ENCODE assay signal across 17 cellular contexts in genomic region chrY:7736966-7737365, GRCh38.
A peak's percentile ranks its signal among the peaks of the same experiment; 100 is the strongest.
DNase-seq lines count a peak whose midpoint lies in the region; ATAC-seq, FAIRE-seq and TF ChIP-seq lines count a peak whose summit lies in the region.
"Had no signal": no experiment of that assay in that cellular context is flagged by ENCODE, and none has a peak within 500 bp of the region (broad histone marks: within the 10 kb centered on the region; RNA-seq: fewer than 3 reads in every experiment).

No MANE protein-coding gene starts in this region.

- no peaks in the 10 kb centered on the region for H3K9me2 ChIP-seq in GM23248 (ENCODE audit: insufficient read depth)

- H3K4me1 ChIP-seq in GM23248 (ENCODE audit: insufficient read depth) (no peaks in the 10 kb centered on the region), endothelial cell of umbilical vein (ENCODE audit: control insufficient read depth, extremely low read depth, insufficient read depth, low read length) (no peaks in the 10 kb centered on the region), mesenchymal stem cell (ENCODE audit: control insufficient read depth, insufficient read depth, low read depth, low read length) (no peaks in the 10 kb centered on the region)

- H3K9ac ChIP-seq in GM23248 (no peak overlapping the region), endothelial cell of umbilical vein (replicated peaks; ENCODE audit: extremely low read depth, insufficient read depth, low read length) (no peak overlapping the region), mesenchymal stem cell (ENCODE audit: low read length) (no peak overlapping the region)

- no peak overlapping the region for H3K4me3 ChIP-seq in GM23248
- no peak overlapping the region for H3K4me3 ChIP-seq in endothelial cell of umbilical vein (replicated peaks in 1 of 3; ENCODE audit: insufficient read depth in 1 of 3, low read depth in 1 of 3, low read length in 3 of 3)
- no peak overlapping the region for H3K4me3 ChIP-seq in mesenchymal stem cell (ENCODE audit: insufficient read depth in 1 of 2, low read depth in 1 of 2, low read length in 2 of 2)

- intact Hi-C loops in endothelial cell of umbilical vein (cut with micrococcal nuclease), result no loop called here

- no peaks in the 10 kb centered on the region for H3K79me1 ChIP-seq in mesenchymal stem cell (replicated peaks; ENCODE audit: low read length, poor library complexity, severe bottlenecking)

- no peak overlapping the region for H2AK5ac ChIP-seq in mesenchymal stem cell (ENCODE audit: low read length, severe bottlenecking)

- H2AFZ ChIP-seq in GM23248 (no peak overlapping the region), endothelial cell of umbilical vein (ENCODE audit: low read depth, low read length) (no peak overlapping the region), mesenchymal stem cell (ENCODE audit: low read depth, low read length) (no peak overlapping the region)

- POLR2A ChIA-PET in endothelial cell of umbilical vein (lab: Charles Lee), result no interaction called here

- BruUV-seq in endothelial cell of umbilical vein (replicated peaks; lab: Mats Ljungman, UMichigan), result no TSS peak

- H3K36me3 ChIP-seq in GM23248 (ENCODE audit: low read depth) (no peaks in the 10 kb centered on the region), endothelial cell of umbilical vein (ENCODE audit: control insufficient read depth in 2 of 2, extremely low read depth in 1 of 2, insufficient read depth in 2 of 2, low read length in 2 of 2) (no peaks in the 10 kb centered on the region), mesenchymal stem cell (ENCODE audit: control insufficient read depth in 1 of 2, insufficient read depth in 2 of 2, low read depth in 1 of 2, low read length in 2 of 2) (no peaks in the 10 kb centered on the region)

- TF ChIP-seq POLR2A in endothelial cell of umbilical vein (IDR thresholded peaks at IDR 0.05; ENCODE audit: low read depth, low read length), result no peak

- no peak for TF ChIP-seq CTCF in endothelial cell of umbilical vein (IDR thresholded peaks at IDR 0.05; ENCODE audit: extremely low read depth in 1 of 2, insufficient read depth in 1 of 2, low read depth in 1 of 2, low read length in 2 of 2)

- H3K27ac ChIP-seq in GM23248, result no peak overlapping the region
- no peak overlapping the region for H3K27ac ChIP-seq in endothelial cell of umbilical vein (ENCODE audit: insufficient read depth, low read depth, low read length)
- H3K27ac ChIP-seq in mesenchymal stem cell (ENCODE audit: low read length, poor library complexity, severe bottlenecking), result no peak overlapping the region

- no peak overlapping the region for H3K23ac ChIP-seq in mesenchymal stem cell (ENCODE audit: low read length in 2 of 2)

- H3K4ac ChIP-seq in mesenchymal stem cell (ENCODE audit: low read depth in 1 of 2, low read length in 2 of 2), result no peak overlapping the region

- no peak overlapping the region for H4K91ac ChIP-seq in mesenchymal stem cell (ENCODE audit: low read length)

- H3K14ac ChIP-seq in mesenchymal stem cell (ENCODE audit: low read length in 2 of 2), result no peak overlapping the region

- in situ Hi-C loops in GM23248 (cut with MboI), result no loop called here

- no peaks in the 10 kb centered on the region for H3K9me3 ChIP-seq in GM23248 (ENCODE audit: low read depth)
- no peaks in the 10 kb centered on the region for H3K9me3 ChIP-seq in endothelial cell of umbilical vein (replicated peaks; ENCODE audit: control insufficient read depth, insufficient read depth, low read length)
- H3K9me3 ChIP-seq in mesenchymal stem cell (ENCODE audit: control insufficient read depth, low read length), result no peaks in the 10 kb centered on the region

- no peaks in the 10 kb centered on the region for H3K79me2 ChIP-seq in GM23248 (ENCODE audit: insufficient read depth)
- H3K79me2 ChIP-seq in endothelial cell of umbilical vein (ENCODE audit: control insufficient read depth, insufficient read depth, low read length), result no peaks in the 10 kb centered on the region

- H3F3A ChIP-seq in GM23248 (ENCODE audit: insufficient read depth), result no peaks in the 10 kb centered on the region

- H3K9me1 ChIP-seq in endothelial cell of umbilical vein (replicated peaks; ENCODE audit: control insufficient read depth, extremely low read depth, insufficient read depth, low read length), result no peaks in the 10 kb centered on the region

- H2BK15ac ChIP-seq in mesenchymal stem cell (ENCODE audit: low read depth, poor library complexity, severe bottlenecking), result no peak overlapping the region

- DNase-seq in GM23248 (peak; percentile 33), amniotic epithelial cell (ENCODE audit: low read depth) (peak; percentile 61), endothelial cell of umbilical vein (ENCODE audit: low read depth, low spot score) (peak; percentile 13), mesenchymal stem cell (peak; percentile 40), hypothalamus (lab: John Stamatoyannopoulos, UW) (no peak), DMS 273 (lab: John Stamatoyannopoulos, UW; ENCODE audit: unreplicated experiment) (no peak), NCI-H226 (no peak)
- DNase-seq: C1 segment of cervical spinal cord; Calu3; CD4-positive, alpha-beta T cell; DMS79 treated with DMSO at 0.1 percent for 48 hours; GF-D8 had no signal

- no peak for ATAC-seq in GM19452 (IDR thresholded peaks at IDR 0.05; ENCODE audit: unreplicated experiment)
- ATAC-seq: HCT116 had no signal

- H2BK12ac ChIP-seq in mesenchymal stem cell (ENCODE audit: low read length in 2 of 2), result no peak overlapping the region

- CTCF ChIA-PET in endothelial cell of umbilical vein (lab: Charles Lee), result no interaction called here

- H3K4me2 ChIP-seq in GM23248 (ENCODE audit: unreplicated experiment) (no peak overlapping the region), endothelial cell of umbilical vein (ENCODE audit: insufficient read depth, low read length) (no peak overlapping the region), mesenchymal stem cell (ENCODE audit: low read length, poor library complexity, severe bottlenecking) (no peak overlapping the region)

- H3K27me3 ChIP-seq in GM23248 (replicated peaks; ENCODE audit: insufficient read depth) (no peaks in the 10 kb centered on the region), endothelial cell of umbilical vein (ENCODE audit: control insufficient read depth in 2 of 2, insufficient read depth in 2 of 2, low read length in 2 of 2) (no peaks in the 10 kb centered on the region), mesenchymal stem cell (ENCODE audit: control insufficient read depth in 1 of 2, insufficient read depth in 1 of 2, low read length in 2 of 2) (no peaks in the 10 kb centered on the region)

- no peak overlapping the region for H2BK120ac ChIP-seq in mesenchymal stem cell (ENCODE audit: low read depth, low read length)

- FAIRE-seq in endothelial cell of umbilical vein (lab: Jason Lieb, UNC), result no peak
- FAIRE-seq: A204.1, GM19239, H54 had no signal

- H4K8ac ChIP-seq in mesenchymal stem cell (ENCODE audit: low read length), result no peak overlapping the region

- no peak overlapping the region for H2BK5ac ChIP-seq in mesenchymal stem cell (ENCODE audit: low read depth, low read length, poor library complexity, severe bottlenecking)

- no peak overlapping the region for H3K18ac ChIP-seq in mesenchymal stem cell (ENCODE audit: low read depth in 1 of 2, low read length in 2 of 2)

- no peaks in the 10 kb centered on the region for H4K20me1 ChIP-seq in GM23248 (ENCODE audit: insufficient read depth)
- H4K20me1 ChIP-seq in endothelial cell of umbilical vein (replicated peaks; ENCODE audit: control insufficient read depth, extremely low read depth, insufficient read depth, low read length), result no peaks in the 10 kb centered on the region

- dilution Hi-C loops in endothelial cell of umbilical vein (cut with MboI; ENCODE audit: extremely low pct_ligation_motif_present, low sequenced_read_pairs), result no loop called here

TF ChIP-seq in endothelial cell of umbilical vein, 7 proteins besides CTCF, POLR2A, EP300 and RAD21:
- TF ChIP-seq POLR2AphosphoS5 (IDR thresholded peaks at IDR 0.05; ENCODE audit: insufficient read depth, low read depth, low read length) (no peak), FOS (IDR thresholded peaks at IDR 0.05; ENCODE audit: borderline replicate concordance, insufficient read depth, low read length) (no peak), GATA2 (IDR thresholded peaks at IDR 0.05; ENCODE audit: insufficient read depth, insufficient read length, low read depth, low read length) (no peak), MYC (IDR thresholded peaks at IDR 0.05; ENCODE audit: low read depth, low read length) (no peak), EZH2 (IDR thresholded peaks at IDR 0.05; ENCODE audit: borderline replicate concordance, low read depth, low read length, severe bottlenecking) (no peak), MAX (IDR thresholded peaks at IDR 0.05; ENCODE audit: insufficient read depth, insufficient read length) (no peak), JUN (IDR thresholded peaks at IDR 0.05; ENCODE audit: borderline replicate concordance, insufficient read depth, insufficient read length, low read depth) (no peak)

Comparison
In these comparisons a context has a peak if more than half of its experiments do, and no peak if none do; other contexts are left out.
1. DNase-seq: peak in GM23248 (single experiment), amniotic epithelial cell (single experiment), endothelial cell of umbilical vein (single experiment) and mesenchymal stem cell (single experiment); none in hypothalamus (0 of 51), DMS 273 (single experiment) and NCI-H226 (single experiment).